In the genomic region with DNA sequence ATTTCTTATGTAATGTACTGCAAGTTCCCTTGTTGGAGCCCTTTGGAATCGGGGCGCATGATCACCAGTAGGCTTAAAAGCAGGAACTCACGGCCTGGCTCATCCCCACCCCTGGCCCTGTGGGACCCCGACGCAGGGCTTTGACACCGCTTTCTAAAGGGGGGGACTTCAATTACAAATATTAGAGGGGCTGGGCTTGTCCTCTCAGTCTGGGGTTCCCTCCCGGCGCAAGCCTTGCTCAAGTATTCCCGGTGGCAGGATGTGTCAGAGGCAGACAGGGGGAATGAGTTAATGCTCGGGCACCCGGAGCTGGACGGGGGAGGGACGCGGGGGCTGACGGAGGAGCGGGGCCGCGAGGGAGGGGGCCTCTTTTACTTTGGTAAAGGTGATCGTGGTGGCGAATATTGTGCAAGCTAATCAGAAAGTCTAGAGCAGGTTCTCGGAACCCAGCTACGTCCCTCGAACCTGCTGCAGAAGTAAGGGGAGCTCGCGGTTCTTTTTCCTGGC, we compare ENCODE assay signal across 9 cellular contexts. TPM values are rescaled to one million over a fixed set of nuclear protein-coding genes. Genes with fewer than 3 reads are reported as not detected.
DNase-seq lines count a peak whose midpoint lies in the region; ATAC-seq and TF ChIP-seq lines count a peak whose summit lies in the region.
"Had no signal": no experiment of that assay in that cellular context is flagged by ENCODE, and none has a peak within 500 bp of the region (broad histone marks: within the 10 kb centered on the region; RNA-seq: fewer than 3 reads in every experiment).

No MANE protein-coding gene starts in this region.

- intact Hi-C loops in CD4-positive, alpha-beta T cell (cut with DNase I, micrococcal nuclease) = no loop called here
- intact Hi-C loops in dendritic cell treated with granulocyte-macrophage colony-stimulating factor and Interleukin-4, amounts not matched to agents 40 ng/mL and 50 ng/mL, for 4 days (cut with micrococcal nuclease) = no loop called here

- H3K27ac Mint-ChIP-seq in CD4-positive, alpha-beta T cell = no peak overlapping the region
- no peak overlapping the region for H3K27ac Mint-ChIP-seq in dendritic cell treated with granulocyte-macrophage colony-stimulating factor and Interleukin-4, amounts not matched to agents 40 ng/mL and 50 ng/mL, for 4 days

- WGBS in mesodermal cell (ENCODE audit: insufficient coverage in 2 of 2), 2 experiments = 1% methylated on average over 16 to 19 of the region's 25 CpGs
- WGBS in urinary bladder = 1% methylated on average over 25 of the region's 25 CpGs

- ATAC-seq in CD4-positive, alpha-beta T cell (ENCODE audit: poor library complexity) = no peak
- no peak for ATAC-seq in GM21529 (IDR thresholded peaks at IDR 0.05; ENCODE audit: unreplicated experiment)

- peaks cover 75% of the 10 kb centered on the region for H3K27me3 Mint-ChIP-seq in CD4-positive, alpha-beta T cell
- peaks cover 62% of the 10 kb centered on the region for H3K27me3 Mint-ChIP-seq in dendritic cell treated with granulocyte-macrophage colony-stimulating factor and Interleukin-4, amounts not matched to agents 40 ng/mL and 50 ng/mL, for 4 days

- DNase-seq in CD4-positive, alpha-beta T cell = peak in 2 of 10 experiments; percentile 1 to 33
- DNase-seq in NCI-H345 (lab: John Stamatoyannopoulos, UW) (peak; percentile 62), cortex of kidney (lab: John Stamatoyannopoulos, UW) (no peak), SKM-1 (lab: John Stamatoyannopoulos, UW; ENCODE audit: unreplicated experiment) (no peak)

- H3K4me1 ChIP-seq in mesodermal cell (ENCODE audit: control insufficient read depth, insufficient read depth, low read length, poor library complexity, severe bottlenecking) (peaks cover 2% of the 10 kb centered on the region), urinary bladder (ENCODE audit: insufficient read depth) (no peaks in the 10 kb centered on the region)

- POLR2A ChIA-PET in CD4-positive, alpha-beta T cell (lab: Charles Lee) = interaction anchor here (1.1 kb wide), 1 partner anchor 191 kb away, joined by 3 read pairs; no protein-coding TSS in a partner anchor

- no peak overlapping the region for H3K27ac ChIP-seq in CD4-positive, alpha-beta T cell (ENCODE audit: low read depth, low read length)
- no peak overlapping the region for H3K27ac ChIP-seq in mesodermal cell (ENCODE audit: low read depth, low read length, severe bottlenecking)
- no peak overlapping the region for H3K27ac ChIP-seq in urinary bladder (ENCODE audit: low read depth)
- H3K27ac ChIP-seq: epithelial cell of prostate had no signal

- H3K27me3 ChIP-seq in CD4-positive, alpha-beta T cell (ENCODE audit: control insufficient read depth, insufficient read depth, low read length) = peaks cover 46% of the 10 kb centered on the region

- CTCF ChIA-PET in CD4-positive, alpha-beta T cell (lab: Charles Lee) = no interaction called here

- no peaks in the 10 kb centered on the region for H3K9me3 ChIP-seq in CD4-positive, alpha-beta T cell (ENCODE audit: control insufficient read depth, low read length)
- H3K9me3 ChIP-seq in mesodermal cell (ENCODE audit: control insufficient read depth, low read length) = no peaks in the 10 kb centered on the region

- no peaks in the 10 kb centered on the region for H3K36me3 ChIP-seq in mesodermal cell (ENCODE audit: control insufficient read depth, insufficient read depth, low read length)
- H3K36me3 ChIP-seq in urinary bladder (ENCODE audit: insufficient read depth) = no peaks in the 10 kb centered on the region

- H3K4me1 Mint-ChIP-seq in CD4-positive, alpha-beta T cell (ENCODE audit: low read depth) = peaks cover 27% of the 10 kb centered on the region
- H3K4me1 Mint-ChIP-seq in dendritic cell treated with granulocyte-macrophage colony-stimulating factor and Interleukin-4, amounts not matched to agents 40 ng/mL and 50 ng/mL, for 4 days (ENCODE audit: low read depth) = peaks cover 11% of the 10 kb centered on the region

- no peaks in the 10 kb centered on the region for H3K9me3 Mint-ChIP-seq in CD4-positive, alpha-beta T cell
- H3K9me3 Mint-ChIP-seq in dendritic cell treated with granulocyte-macrophage colony-stimulating factor and Interleukin-4, amounts not matched to agents 40 ng/mL and 50 ng/mL, for 4 days = no peaks in the 10 kb centered on the region

- no peaks in the 10 kb centered on the region for H3K36me3 Mint-ChIP-seq in CD4-positive, alpha-beta T cell (ENCODE audit: low read depth)
- no peaks in the 10 kb centered on the region for H3K36me3 Mint-ChIP-seq in dendritic cell treated with granulocyte-macrophage colony-stimulating factor and Interleukin-4, amounts not matched to agents 40 ng/mL and 50 ng/mL, for 4 days (ENCODE audit: low read depth)

- no peak for TF ChIP-seq CTCF in CD4-positive, alpha-beta T cell (IDR thresholded peaks at IDR 0.05)

- peak overlapping the region; percentile 52 for H3K4me3 Mint-ChIP-seq in CD4-positive, alpha-beta T cell
- H3K4me3 Mint-ChIP-seq in dendritic cell treated with granulocyte-macrophage colony-stimulating factor and Interleukin-4, amounts not matched to agents 40 ng/mL and 50 ng/mL, for 4 days = peak overlapping the region; percentile 27

- peak overlapping the region; percentile 43 for H3K4me3 ChIP-seq in mesodermal cell (ENCODE audit: extremely low read depth, insufficient read depth, low read length, poor library complexity, severe bottlenecking)
- peak overlapping the region; percentile 40 for H3K4me3 ChIP-seq in urinary bladder (ENCODE audit: low read depth, low read length)

RNA-seq across cellular contexts. Expression of gene FGF14, which starts 1.2 kb away (rescaled TPM):
- total RNA-seq in CD4-positive, alpha-beta T cell = not detected
- 1.00 TPM for polyA plus RNA-seq in mesodermal cell (2013, experiment 1 of 2)
- polyA plus RNA-seq in mesodermal cell (2013, experiment 2 of 2) = 0.71 TPM
- total RNA-seq in urinary bladder = 4.5 TPM
- 0.20 TPM for polyA plus RNA-seq in urinary bladder
